1 cellular context compared by ENCODE assay signal in genomic region chr9:114123031-114123977, GRCh38.
A peak's percentile ranks its signal among the peaks of the same experiment; 100 is the strongest.
TF ChIP-seq lines count a peak whose summit lies in the region.

No MANE protein-coding gene starts in this region.

TF ChIP-seq in HepG2, 621 proteins besides CTCF, POLR2A, EP300 and RAD21 (continued from another document and continues in another):
- TF ChIP-seq ZXDC (CRISPR knock-in tag; IDR thresholded peaks at IDR 0.05) = no peak
- TF ChIP-seq BORCS8-MEF2B (CRISPR knock-in tag; IDR thresholded peaks at IDR 0.05) = no peak
- no peak for TF ChIP-seq ZNF672 (CRISPR knock-in tag; IDR thresholded peaks at IDR 0.05)
- TF ChIP-seq DR1 (CRISPR knock-in tag; IDR thresholded peaks at IDR 0.05) = no peak
- TF ChIP-seq HDAC2 (CRISPR knock-in tag; IDR thresholded peaks at IDR 0.05) = peak; percentile 35; the same call in 1 of the 2 replicates
- no peak for TF ChIP-seq ZNF780A (CRISPR knock-in tag; IDR thresholded peaks at IDR 0.05)
- TF ChIP-seq NPAS2 (CRISPR knock-in tag; IDR thresholded peaks at IDR 0.05; ENCODE audit: borderline replicate concordance) = no peak
- TF ChIP-seq ZKSCAN8 (CRISPR knock-in tag; IDR thresholded peaks at IDR 0.05; ENCODE audit: borderline replicate concordance) = no peak
- TF ChIP-seq ZNF768 (CRISPR knock-in tag; IDR thresholded peaks at IDR 0.05) = no peak
- no peak; the same call in 1 of the 2 replicates for TF ChIP-seq ZNF891 (CRISPR knock-in tag; IDR thresholded peaks at IDR 0.05)
- TF ChIP-seq ELF4 (CRISPR knock-in tag; IDR thresholded peaks at IDR 0.05; ENCODE audit: borderline replicate concordance) = no peak
- no peak for TF ChIP-seq ELK4 (CRISPR knock-in tag; IDR thresholded peaks at IDR 0.05; ENCODE audit: borderline replicate concordance)
- no peak for TF ChIP-seq ASH2L (IDR thresholded peaks at IDR 0.05; ENCODE audit: insufficient read length, low read depth, low read length)
- no peak for TF ChIP-seq TGIF2 (CRISPR knock-in tag; IDR thresholded peaks at IDR 0.05)
- TF ChIP-seq RELA (CRISPR knock-in tag; IDR thresholded peaks at IDR 0.05) = no peak
- no peak for TF ChIP-seq ZNF704 (CRISPR knock-in tag; IDR thresholded peaks at IDR 0.05; ENCODE audit: borderline replicate concordance)
- no peak for TF ChIP-seq ETV6 (CRISPR knock-in tag; conservative IDR thresholded peaks at IDR 0.05)
- no peak; the same call in 1 of the 2 replicates for TF ChIP-seq HIC2 (CRISPR knock-in tag; IDR thresholded peaks at IDR 0.05; ENCODE audit: low read depth)
- TF ChIP-seq ZEB1 (IDR thresholded peaks at IDR 0.05; ENCODE audit: insufficient replicate concordance, low read depth) = no peak
- no peak for TF ChIP-seq CHCHD3 (CRISPR knock-in tag; IDR thresholded peaks at IDR 0.05)
- TF ChIP-seq ZNF607 (CRISPR knock-in tag; IDR thresholded peaks at IDR 0.05; ENCODE audit: borderline replicate concordance) = no peak
- 0 out of 2 replicates have a peak, but pooled peaks have one; percentile 29 for TF ChIP-seq HMG20A (CRISPR knock-in tag; IDR thresholded peaks at IDR 0.05; ENCODE audit: borderline replicate concordance)
- TF ChIP-seq TOPORS (CRISPR knock-in tag; IDR thresholded peaks at IDR 0.05) = no peak
- TF ChIP-seq PAXIP1 (CRISPR knock-in tag; conservative IDR thresholded peaks at IDR 0.05) = peak; percentile 63
- no peak for TF ChIP-seq PTBP1 (IDR thresholded peaks at IDR 0.05; ENCODE audit: low read depth, low read length, poor library complexity, severe bottlenecking)
- TF ChIP-seq CERS6 (CRISPR knock-in tag; IDR thresholded peaks at IDR 0.05) = no peak
- no peak for TF ChIP-seq AHR (CRISPR knock-in tag; IDR thresholded peaks at IDR 0.05)
- no peak for TF ChIP-seq TP53 (CRISPR knock-in tag; conservative IDR thresholded peaks at IDR 0.05)
- no peak for TF ChIP-seq ATAD3A (CRISPR knock-in tag; IDR thresholded peaks at IDR 0.05)
- TF ChIP-seq ZNF841 (CRISPR knock-in tag; IDR thresholded peaks at IDR 0.05; ENCODE audit: borderline replicate concordance) = no peak
- no peak for TF ChIP-seq ZNF850 (CRISPR knock-in tag; conservative IDR thresholded peaks at IDR 0.05)
- TF ChIP-seq AKNA (CRISPR knock-in tag; IDR thresholded peaks at IDR 0.05; ENCODE audit: borderline replicate concordance) = no peak
- no peak for TF ChIP-seq ZNF567 (CRISPR knock-in tag; IDR thresholded peaks at IDR 0.05; ENCODE audit: borderline replicate concordance)
- TF ChIP-seq ZBTB21 (CRISPR knock-in tag; IDR thresholded peaks at IDR 0.05) = no peak
- no peak for TF ChIP-seq MIER2 (CRISPR knock-in tag; IDR thresholded peaks at IDR 0.05)
- no peak for TF ChIP-seq HOXD1 (CRISPR knock-in tag; IDR thresholded peaks at IDR 0.05)
- no peak for TF ChIP-seq ZNF280D (CRISPR knock-in tag; IDR thresholded peaks at IDR 0.05)
- TF ChIP-seq ZNF34 (CRISPR knock-in tag; IDR thresholded peaks at IDR 0.05; ENCODE audit: borderline replicate concordance) = no peak
- peak; percentile 67 for TF ChIP-seq DPF2 (CRISPR knock-in tag; IDR thresholded peaks at IDR 0.05; ENCODE audit: borderline replicate concordance, low read depth)
- TF ChIP-seq CSRNP1 (CRISPR knock-in tag; IDR thresholded peaks at IDR 0.05) = 0 out of 2 replicates have a peak, but pooled peaks have one; percentile 27
- no peak for TF ChIP-seq ZMAT3 (CRISPR knock-in tag; conservative IDR thresholded peaks at IDR 0.05)
- TF ChIP-seq PAWR (CRISPR knock-in tag; IDR thresholded peaks at IDR 0.05; ENCODE audit: borderline replicate concordance) = no peak
